ENCODE assay signal across 19 cellular contexts in the genomic region with DNA sequence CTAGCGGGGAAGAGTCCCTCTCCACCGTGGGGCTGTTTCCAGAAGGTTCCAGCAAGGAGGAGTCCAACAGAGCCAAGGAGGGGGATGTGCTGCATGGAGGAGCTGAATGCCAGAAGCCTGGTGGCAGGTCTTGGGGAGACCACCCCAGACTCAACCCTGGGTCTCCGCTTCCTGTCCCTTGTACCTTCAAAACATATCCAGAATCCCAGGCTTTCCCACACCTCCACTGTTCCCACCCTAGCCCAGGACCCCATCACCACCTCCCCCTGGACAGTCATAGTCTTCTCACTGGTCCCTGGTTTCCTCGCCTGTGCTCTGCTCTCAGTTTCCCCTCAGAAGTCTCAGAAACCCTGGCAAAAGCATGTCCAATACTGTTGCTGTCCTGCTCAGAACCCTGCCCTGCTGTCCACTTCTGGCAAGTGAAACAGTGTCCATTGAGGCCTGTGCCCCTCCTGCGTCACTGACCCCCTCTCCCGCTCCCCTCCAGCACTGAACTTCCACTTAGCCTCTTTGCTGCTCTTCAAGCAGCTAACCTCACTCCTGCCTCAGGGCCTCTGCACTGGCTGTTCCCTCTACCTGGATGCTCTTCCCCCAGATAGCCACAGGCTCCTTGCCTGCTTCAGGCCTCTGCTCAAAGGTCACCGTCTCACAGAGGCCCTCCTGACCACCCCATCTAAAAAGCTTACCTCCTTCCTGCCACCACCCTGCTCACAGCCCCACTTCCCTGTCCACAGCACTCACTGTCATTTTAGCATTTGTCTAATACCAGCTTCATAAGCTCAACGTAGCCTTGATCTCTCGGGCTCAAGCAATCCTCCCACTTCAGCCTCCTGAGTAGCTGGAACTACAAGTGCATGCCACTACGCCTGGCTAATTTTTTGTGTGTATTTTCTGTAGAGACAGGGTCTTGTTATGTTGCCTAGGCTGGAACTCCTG.
DNase-seq lines count a peak whose midpoint lies in the region; ATAC-seq and TF ChIP-seq lines count a peak whose summit lies in the region.
"Had no signal": no experiment of that assay in that cellular context is flagged by ENCODE, and none has a peak within 500 bp of the region (broad histone marks: within the 10 kb centered on the region; RNA-seq: fewer than 3 reads in every experiment).

No MANE protein-coding gene starts in this region.

- peaks cover 7% of the 10 kb centered on the region for H3K9me3 ChIP-seq in mucosa of descending colon
- H3K9me3 ChIP-seq in gastroesophageal sphincter, result peaks cover 0 to 15% (median 0%) of the 10 kb centered on the region in 3 donors
- H3K9me3 ChIP-seq: upper lobe of right lung had no signal

- H3K4me3 ChIP-seq in mucosa of descending colon, result no peak overlapping the region
- H3K4me3 ChIP-seq in gastroesophageal sphincter, result no peak overlapping the region
- H3K4me3 ChIP-seq: upper lobe of right lung had no signal

- peak overlapping the region; percentile 67 for H3K4me3 Mint-ChIP-seq in activated naive CD4-positive, alpha-beta T cell treated with anti-CD3 and anti-CD28 coated beads, Interleukin-2, amount 50 U/mL, for 24 hours

- H3K4me1 ChIP-seq in mucosa of descending colon (ENCODE audit: low read depth) (peaks cover 10% of the 10 kb centered on the region), gastroesophageal sphincter (no peaks in the 10 kb centered on the region)
- H3K4me1 ChIP-seq: upper lobe of right lung had no signal

- no peak for TF ChIP-seq CTCF in mucosa of descending colon (IDR thresholded peaks at IDR 0.05)
- no peak for TF ChIP-seq CTCF in gastroesophageal sphincter (IDR thresholded peaks at IDR 0.05)
- no peak for TF ChIP-seq CTCF in omental fat pad (IDR thresholded peaks at IDR 0.05)

- H3K27me3 Mint-ChIP-seq in activated naive CD4-positive, alpha-beta T cell treated with anti-CD3 and anti-CD28 coated beads, Interleukin-2, amount 50 U/mL, for 24 hours, result peaks cover 10% of the 10 kb centered on the region

- WGBS in gastroesophageal sphincter (ENCODE audit: low coverage in 1 of 2), 2 donors, result 85 to 87% methylated on average over 6 of the region's 10 CpGs

- peak overlapping the region; percentile 2 for H3K27ac Mint-ChIP-seq in activated naive CD4-positive, alpha-beta T cell treated with anti-CD3 and anti-CD28 coated beads, Interleukin-2, amount 50 U/mL, for 24 hours
- H3K27ac Mint-ChIP-seq: CD4-positive, alpha-beta memory T cell; immature natural killer cell; T-cell had no signal

- peaks cover 65% of the 10 kb centered on the region for H3K27me3 ChIP-seq in gastroesophageal sphincter

- peaks cover 6% of the 10 kb centered on the region for H3K4me1 Mint-ChIP-seq in activated naive CD4-positive, alpha-beta T cell treated with anti-CD3 and anti-CD28 coated beads, Interleukin-2, amount 50 U/mL, for 24 hours
- H3K4me1 Mint-ChIP-seq: immature natural killer cell had no signal

- H3K9me3 Mint-ChIP-seq in activated naive CD4-positive, alpha-beta T cell treated with anti-CD3 and anti-CD28 coated beads, Interleukin-2, amount 50 U/mL, for 24 hours, result no peaks in the 10 kb centered on the region

- H3K27ac ChIP-seq in gastroesophageal sphincter, result no peak overlapping the region
- H3K27ac ChIP-seq: upper lobe of right lung had no signal

- DNase-seq in activated naive CD4-positive, alpha-beta T cell (lab: John Stamatoyannopoulos, UW), result no peak
- DNase-seq in ecto neural progenitor cell (ENCODE audit: low spot score) (peak; percentile 46), mucosa of descending colon (peak in 1 of 3 donors; percentile 27), NCI-H1092 (lab: John Stamatoyannopoulos, UW) (no peak), NCI-H1417 (lab: John Stamatoyannopoulos, UW) (no peak), omental fat pad (ENCODE audit: low spot score) (no peak)
- DNase-seq: activated CD8-positive, alpha-beta memory T cell treated with anti-CD3 and anti-CD28 coated beads for 24 hours; anterior cingulate cortex; CD4-positive, alpha-beta memory T cell; DND-41; foreskin melanocyte; immature natural killer cell; mammary epithelial cell; NCI-H1694; stimulated activated naive CD8-positive, alpha-beta T cell treated with anti-CD3 and anti-CD28 coated beads, Interleukin-15, Interleukin-2, amounts not matched to agents 100 U/mL and 50 U/mL, for 24 hours had no signal

- H3K36me3 ChIP-seq in mucosa of descending colon (ENCODE audit: low read depth), result no peaks in the 10 kb centered on the region
- no peaks in the 10 kb centered on the region for H3K36me3 ChIP-seq in gastroesophageal sphincter
- H3K36me3 ChIP-seq: upper lobe of right lung had no signal

- no peak for TF ChIP-seq EP300 in gastroesophageal sphincter (IDR thresholded peaks at IDR 0.05)

- peak; percentile 1 for ATAC-seq in mucosa of descending colon
- ATAC-seq in gastroesophageal sphincter, result no peak
- ATAC-seq in omental fat pad (ENCODE audit: low FRiP score), result no peak
- ATAC-seq: stimulated activated naive CD8-positive, alpha-beta T cell treated with anti-CD3 and anti-CD28 coated beads, Interleukin-15, Interleukin-2, amounts not matched to agents 100 U/mL and 50 U/mL, for 24 hours; upper lobe of right lung had no signal

- H3K36me3 Mint-ChIP-seq in activated naive CD4-positive, alpha-beta T cell treated with anti-CD3 and anti-CD28 coated beads, Interleukin-2, amount 50 U/mL, for 24 hours, result no peaks in the 10 kb centered on the region
- H3K36me3 Mint-ChIP-seq: CD4-positive, alpha-beta memory T cell; T-cell had no signal

- intact Hi-C loops in mucosa of descending colon (cut with DNase I, micrococcal nuclease), result no loop called here

- no peak for TF ChIP-seq POLR2A in gastroesophageal sphincter (IDR thresholded peaks at IDR 0.05)
